Comparison of ENCODE assay signal across 22 cellular contexts in the genomic region with DNA sequence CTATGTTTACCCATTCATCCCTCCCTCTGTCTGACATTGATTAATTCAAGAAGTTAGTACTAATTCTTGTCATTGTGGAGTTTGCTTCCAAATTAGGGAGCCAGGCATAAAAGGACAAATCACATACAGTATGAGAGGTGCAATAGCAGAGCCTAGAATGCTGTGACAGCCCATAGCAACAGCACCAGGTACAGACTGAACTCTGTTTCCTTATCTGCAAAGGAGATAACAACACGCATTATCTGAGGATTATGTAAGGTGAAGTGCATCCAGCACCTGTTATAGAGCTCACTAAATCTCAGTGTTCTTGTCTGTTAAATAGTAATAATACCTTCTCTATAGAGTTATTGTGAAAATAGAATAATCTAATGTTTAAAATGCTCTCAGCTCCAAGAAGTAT.
DNase-seq lines count a peak whose midpoint lies in the region; ATAC-seq and TF ChIP-seq lines count a peak whose summit lies in the region.
"Had no signal": no experiment of that assay in that cellular context is flagged by ENCODE, and none has a peak within 500 bp of the region (broad histone marks: within the 10 kb centered on the region; RNA-seq: fewer than 3 reads in every experiment).

No MANE protein-coding gene starts in this region.

- DNase-seq in colonic mucosa (no peak), mucosa of descending colon (no peak), progenitor cell of endocrine pancreas (ENCODE audit: low spot score, unreplicated experiment) (no peak), activated T-cell treated with anti-CD3 and anti-CD28 coated beads for 4 hours (no peak), NCI-H526 (lab: John Stamatoyannopoulos, UW) (no peak), DMS79 (lab: John Stamatoyannopoulos, UW) (no peak)
- DNase-seq: 8988T; ACHN; AML-193; BE2C; CD4-positive, alpha-beta T cell; CD8-positive, alpha-beta memory T cell; DMS 273 treated with DMSO at 0.1 percent for 48 hours; DMS79 treated with DMSO at 0.1 percent for 48 hours; GOT3; H7; HCEC 1CT had no signal

- intact Hi-C loops in colonic mucosa (cut with DNase I), result no loop called here
- intact Hi-C loops in mucosa of descending colon (cut with DNase I, micrococcal nuclease), result no loop called here

- no peaks in the 10 kb centered on the region for H3K27me3 Mint-ChIP-seq in progenitor cell of endocrine pancreas

- peaks cover 24% of the 10 kb centered on the region for H3K4me1 Mint-ChIP-seq in progenitor cell of endocrine pancreas (ENCODE audit: low read depth)
- H3K4me1 Mint-ChIP-seq: CD8-positive, alpha-beta memory T cell had no signal

- peak overlapping the region; percentile 23; the same call in 1 of the 2 replicates for H3K27ac ChIP-seq in 22Rv1
- peak overlapping the region; percentile 69 for H3K27ac ChIP-seq in colonic mucosa
- H3K27ac ChIP-seq: A549; BLaER1 treated with 17β-estradiol and CSF1 and Interleukin-3, amounts not matched to agents 10 nM and 100 nM had no signal

- H3K36me3 ChIP-seq in colonic mucosa, result no peaks in the 10 kb centered on the region
- no peaks in the 10 kb centered on the region for H3K36me3 ChIP-seq in mucosa of descending colon (ENCODE audit: low read depth)
- H3K36me3 ChIP-seq: BE2C; BLaER1 treated with 17β-estradiol and CSF1 and Interleukin-3, amounts not matched to agents 10 nM and 100 nM had no signal

- no peak overlapping the region for H3K4me3 Mint-ChIP-seq in progenitor cell of endocrine pancreas (ENCODE audit: low read depth)
- H3K4me3 Mint-ChIP-seq: CD14-positive monocyte; CD4-positive, alpha-beta T cell; CD8-positive, alpha-beta memory T cell had no signal

- TF ChIP-seq CTCF in 22Rv1 (IDR thresholded peaks at IDR 0.05) (no peak), colonic mucosa (IDR thresholded peaks at IDR 0.05) (no peak), mucosa of descending colon (IDR thresholded peaks at IDR 0.05) (no peak), progenitor cell of endocrine pancreas (IDR thresholded peaks at IDR 0.05; ENCODE audit: unreplicated experiment) (no peak)

- H3K9me3 Mint-ChIP-seq in progenitor cell of endocrine pancreas (ENCODE audit: low read depth), result peaks cover 3% of the 10 kb centered on the region
- H3K9me3 Mint-ChIP-seq: CD4-positive, alpha-beta T cell had no signal

- H3K9me3 ChIP-seq in colonic mucosa (no peaks in the 10 kb centered on the region), mucosa of descending colon (no peaks in the 10 kb centered on the region)
- H3K9me3 ChIP-seq: A549; BE2C; BLaER1 treated with 17β-estradiol and CSF1 and Interleukin-3, amounts not matched to agents 10 nM and 100 nM had no signal

- ATAC-seq in mucosa of descending colon (peak; percentile 13), HG02973 (IDR thresholded peaks at IDR 0.05; ENCODE audit: unreplicated experiment) (no peak)
- ATAC-seq: A549 had no signal

- H3K4me1 ChIP-seq in colonic mucosa (peaks cover 10% of the 10 kb centered on the region), mucosa of descending colon (ENCODE audit: low read depth) (peaks cover 51% of the 10 kb centered on the region)
- H3K4me1 ChIP-seq: A549, BE2C had no signal

- H3K27me3 ChIP-seq in colonic mucosa, result no peaks in the 10 kb centered on the region
- H3K27me3 ChIP-seq: BE2C; BLaER1 treated with 17β-estradiol and CSF1 and Interleukin-3, amounts not matched to agents 10 nM and 100 nM had no signal

- peak overlapping the region; percentile 43 for H3K27ac Mint-ChIP-seq in progenitor cell of endocrine pancreas
- H3K27ac Mint-ChIP-seq: CD4-positive, alpha-beta T cell had no signal

- no peaks in the 10 kb centered on the region for H3K36me3 Mint-ChIP-seq in progenitor cell of endocrine pancreas (ENCODE audit: insufficient read depth)
- H3K36me3 Mint-ChIP-seq: CD14-positive monocyte; CD8-positive, alpha-beta memory T cell had no signal

- no peak overlapping the region for H3K4me3 ChIP-seq in colonic mucosa
- no peak overlapping the region for H3K4me3 ChIP-seq in mucosa of descending colon
- H3K4me3 ChIP-seq: A549; BLaER1 treated with 17β-estradiol and CSF1 and Interleukin-3, amounts not matched to agents 10 nM and 100 nM had no signal

- peak overlapping the region in 1 of 2 donors; percentile 31 for H3K9ac ChIP-seq in colonic mucosa (ENCODE audit: low read depth in 2 of 2, low read length in 2 of 2)
- H3K9ac ChIP-seq: BLaER1 treated with 17β-estradiol and CSF1 and Interleukin-3, amounts not matched to agents 10 nM and 100 nM had no signal
